11 cellular contexts compared by ENCODE assay signal in the genomic region with DNA sequence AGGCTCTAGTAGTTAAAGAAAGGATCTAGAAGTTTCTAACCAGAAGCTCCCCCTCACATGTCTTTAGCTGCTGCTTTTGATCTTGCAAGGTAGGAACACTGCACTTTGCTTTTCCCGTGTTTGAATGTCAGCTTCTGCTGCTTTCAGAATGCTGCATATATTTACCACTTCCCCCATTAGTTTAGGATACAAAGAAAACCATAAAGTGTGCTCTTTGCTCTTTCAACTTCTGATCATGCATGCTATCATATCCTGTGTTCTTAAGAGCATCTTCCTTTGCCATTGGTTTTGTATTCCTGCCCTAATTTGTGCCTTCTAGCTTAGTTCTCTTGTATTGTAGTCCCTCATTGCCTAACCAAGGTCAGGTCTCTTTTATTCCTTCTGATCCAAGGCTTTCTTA. TPM values are rescaled to one million over a fixed set of nuclear protein-coding genes. Genes with fewer than 3 reads are reported as not detected.
A peak's percentile ranks its signal among the peaks of the same experiment; 100 is the strongest.
DNase-seq lines count a peak whose midpoint lies in the region; ATAC-seq and TF ChIP-seq lines count a peak whose summit lies in the region.
"Had no signal": no experiment of that assay in that cellular context is flagged by ENCODE, and none has a peak within 500 bp of the region (broad histone marks: within the 10 kb centered on the region; RNA-seq: fewer than 3 reads in every experiment).

No MANE protein-coding gene starts in this region.

- TF ChIP-seq CTCF in suprapubic skin (IDR thresholded peaks at IDR 0.05), result no peak

- no peaks in the 10 kb centered on the region for H3K27me3 ChIP-seq in suprapubic skin
- H3K27me3 ChIP-seq: foreskin keratinocyte had no signal

- H3K9me3 Mint-ChIP-seq in activated CD8-positive, alpha-beta memory T cell treated with anti-CD3 and anti-CD28 coated beads, Interleukin-2, amount 10 ng/mL, durations not matched to agents 7 days and 5 days (ENCODE audit: low read depth), result no peaks in the 10 kb centered on the region
- no peaks in the 10 kb centered on the region for H3K9me3 Mint-ChIP-seq in activated T-helper 2 cell treated with anti-CD3 and anti-CD28 coated beads, Interferon-gamma antibody, Interleukin-2, Interleukin-4, amounts not matched to agents 10 μg/mL and 5 μg/mL and 100 μg/mL, durations not matched to agents 14 hours and 24 hours and 36 hours
- H3K9me3 Mint-ChIP-seq in memory B cell, result no peaks in the 10 kb centered on the region
- H3K9me3 Mint-ChIP-seq: neural crest cell had no signal

- CTCF ChIA-PET in activated CD8-positive, alpha-beta memory T cell treated with anti-CD3 and anti-CD28 coated beads, Interleukin-2, amount 10 ng/mL, durations not matched to agents 7 days and 5 days (lab: Charles Lee), result interaction anchor here (0.7 to 1.7 kb wide), 5 partner anchors 29 to 224 kb away, joined by 3 to 4 read pairs (median 3); a partner anchor contains a TSS

- peak overlapping the region; percentile 79 for H3K27ac ChIP-seq in temporal lobe (ENCODE audit: low read depth, low read length)
- no peak overlapping the region for H3K27ac ChIP-seq in suprapubic skin
- H3K27ac ChIP-seq: foreskin keratinocyte had no signal

- DNase-seq in activated CD8-positive, alpha-beta memory T cell treated with anti-CD3 and anti-CD28 coated beads, Interleukin-2, amount 10 ng/mL, durations not matched to agents 7 days and 5 days, result no peak
- no peak for DNase-seq in activated CD8-positive, alpha-beta memory T cell treated with anti-CD3 and anti-CD28 coated beads, Interleukin-2, amount 50 U/mL, for 48 hours
- DNase-seq in activated T-helper 2 cell treated with anti-CD3 and anti-CD28 coated beads, Interferon-gamma antibody, Interleukin-2, Interleukin-4, amounts not matched to agents 10 μg/mL and 5 μg/mL and 100 μg/mL, durations not matched to agents 14 hours and 24 hours and 36 hours (ENCODE audit: low spot score), result no peak
- DNase-seq in memory B cell (ENCODE audit: low spot score in 2 of 2) (no peak), suprapubic skin (ENCODE audit: low spot score in 2 of 2) (no peak), DMS153 (lab: John Stamatoyannopoulos, UW) (no peak), sciatic nerve (ENCODE audit: low spot score) (no peak)
- DNase-seq: ACHN, foreskin keratinocyte had no signal

- TF ChIP-seq POLR2A in suprapubic skin (IDR thresholded peaks at IDR 0.05), result no peak

- intact Hi-C loops in activated T-helper 2 cell treated with anti-CD3 and anti-CD28 coated beads, Interferon-gamma antibody, Interleukin-2, Interleukin-4, amounts not matched to agents 10 μg/mL and 5 μg/mL and 100 μg/mL, durations not matched to agents 14 hours and 24 hours and 36 hours (cut with micrococcal nuclease), result no loop called here
- intact Hi-C loops in sciatic nerve (cut with DNase I), result no loop called here

- H3K4me3 Mint-ChIP-seq in activated CD8-positive, alpha-beta memory T cell treated with anti-CD3 and anti-CD28 coated beads, Interleukin-2, amount 10 ng/mL, durations not matched to agents 7 days and 5 days, result peak overlapping the region; percentile 23
- H3K4me3 Mint-ChIP-seq in activated T-helper 2 cell treated with anti-CD3 and anti-CD28 coated beads, Interferon-gamma antibody, Interleukin-2, Interleukin-4, amounts not matched to agents 10 μg/mL and 5 μg/mL and 100 μg/mL, durations not matched to agents 14 hours and 24 hours and 36 hours (ENCODE audit: low read depth), result no peak overlapping the region
- H3K4me3 Mint-ChIP-seq in memory B cell, result peak overlapping the region; percentile 0

- H3K4me1 Mint-ChIP-seq in activated CD8-positive, alpha-beta memory T cell treated with anti-CD3 and anti-CD28 coated beads, Interleukin-2, amount 10 ng/mL, durations not matched to agents 7 days and 5 days, result peaks cover 52% of the 10 kb centered on the region
- H3K4me1 Mint-ChIP-seq in activated T-helper 2 cell treated with anti-CD3 and anti-CD28 coated beads, Interferon-gamma antibody, Interleukin-2, Interleukin-4, amounts not matched to agents 10 μg/mL and 5 μg/mL and 100 μg/mL, durations not matched to agents 14 hours and 24 hours and 36 hours (ENCODE audit: low read depth), result peaks cover 65% of the 10 kb centered on the region
- H3K4me1 Mint-ChIP-seq in memory B cell, result peaks cover 46% of the 10 kb centered on the region

- ATAC-seq in activated CD8-positive, alpha-beta memory T cell treated with anti-CD3 and anti-CD28 coated beads, Interleukin-2, amount 10 ng/mL, durations not matched to agents 7 days and 5 days, result peak; percentile 38
- ATAC-seq in memory B cell (ENCODE audit: low read depth), result no peak
- ATAC-seq in sciatic nerve, result no peak
- ATAC-seq: foreskin keratinocyte had no signal

- peak overlapping the region; percentile 79 for H3K27ac Mint-ChIP-seq in activated CD8-positive, alpha-beta memory T cell treated with anti-CD3 and anti-CD28 coated beads, Interleukin-2, amount 10 ng/mL, durations not matched to agents 7 days and 5 days
- peak overlapping the region; percentile 20 for H3K27ac Mint-ChIP-seq in activated T-helper 2 cell treated with anti-CD3 and anti-CD28 coated beads, Interferon-gamma antibody, Interleukin-2, Interleukin-4, amounts not matched to agents 10 μg/mL and 5 μg/mL and 100 μg/mL, durations not matched to agents 14 hours and 24 hours and 36 hours
- peak overlapping the region; percentile 67 for H3K27ac Mint-ChIP-seq in memory B cell

- peaks cover 45% of the 10 kb centered on the region for H3K4me1 ChIP-seq in suprapubic skin
- H3K4me1 ChIP-seq: foreskin keratinocyte had no signal

- H3K36me3 ChIP-seq in suprapubic skin, result peaks cover 31% of the 10 kb centered on the region

- no peaks in the 10 kb centered on the region for H3K27me3 Mint-ChIP-seq in activated CD8-positive, alpha-beta memory T cell treated with anti-CD3 and anti-CD28 coated beads, Interleukin-2, amount 10 ng/mL, durations not matched to agents 7 days and 5 days
- no peaks in the 10 kb centered on the region for H3K27me3 Mint-ChIP-seq in activated T-helper 2 cell treated with anti-CD3 and anti-CD28 coated beads, Interferon-gamma antibody, Interleukin-2, Interleukin-4, amounts not matched to agents 10 μg/mL and 5 μg/mL and 100 μg/mL, durations not matched to agents 14 hours and 24 hours and 36 hours (ENCODE audit: low read depth)
- no peaks in the 10 kb centered on the region for H3K27me3 Mint-ChIP-seq in memory B cell

- WGBS in suprapubic skin, result 50% methylated on average over 1 of the region's 1 CpG

- no peak overlapping the region for H3K4me3 ChIP-seq in suprapubic skin

- no peak for TF ChIP-seq EP300 in suprapubic skin (IDR thresholded peaks at IDR 0.05)

- H3K9me3 ChIP-seq in suprapubic skin, result no peaks in the 10 kb centered on the region

- H3K36me3 Mint-ChIP-seq in activated CD8-positive, alpha-beta memory T cell treated with anti-CD3 and anti-CD28 coated beads, Interleukin-2, amount 10 ng/mL, durations not matched to agents 7 days and 5 days, result peaks cover 33% of the 10 kb centered on the region
- peaks cover 61% of the 10 kb centered on the region for H3K36me3 Mint-ChIP-seq in activated T-helper 2 cell treated with anti-CD3 and anti-CD28 coated beads, Interferon-gamma antibody, Interleukin-2, Interleukin-4, amounts not matched to agents 10 μg/mL and 5 μg/mL and 100 μg/mL, durations not matched to agents 14 hours and 24 hours and 36 hours (ENCODE audit: low read depth)
- H3K36me3 Mint-ChIP-seq in memory B cell, result peaks cover 22% of the 10 kb centered on the region

RNA-seq across cellular contexts. Expression of a gene that starts 43.3 kb away (rescaled TPM):
- 10 to 100 TPM; 36.8 to 47.5 TPM for total RNA-seq in activated CD8-positive, alpha-beta memory T cell treated with anti-CD3 and anti-CD28 coated beads, Interleukin-2, amount 10 ng/mL, durations not matched to agents 7 days and 5 days
- 50.9 and 60.2 TPM in 2 replicates for total RNA-seq in activated T-helper 2 cell treated with anti-CD3 and anti-CD28 coated beads, Interferon-gamma antibody, Interleukin-2, Interleukin-4, amounts not matched to agents 10 μg/mL and 5 μg/mL and 100 μg/mL, durations not matched to agents 14 hours and 24 hours and 36 hours
- total RNA-seq in temporal lobe, result 32.2 TPM
- 10 to 100 TPM; 18.6 to 40.1 (median 23.7) TPM for total RNA-seq in suprapubic skin
- 48.2 TPM for total RNA-seq in sciatic nerve

Comparison
In these comparisons a context has a peak if more than half of its experiments do, and no peak if none do; other contexts are left out.
1. H3K27ac Mint-ChIP-seq: peak in every context shown above with its lines; median percentile 79 in activated CD8-positive, alpha-beta memory T cell treated with anti-CD3 and anti-CD28 coated beads, Interleukin-2, amount 10 ng/mL, durations not matched to agents 7 days and 5 days; 67 in memory B cell; 20 in activated T-helper 2 cell treated with anti-CD3 and anti-CD28 coated beads, Interferon-gamma antibody, Interleukin-2, Interleukin-4, amounts not matched to agents 10 μg/mL and 5 μg/mL and 100 μg/mL, durations not matched to agents 14 hours and 24 hours and 36 hours.